In the genomic region with DNA sequence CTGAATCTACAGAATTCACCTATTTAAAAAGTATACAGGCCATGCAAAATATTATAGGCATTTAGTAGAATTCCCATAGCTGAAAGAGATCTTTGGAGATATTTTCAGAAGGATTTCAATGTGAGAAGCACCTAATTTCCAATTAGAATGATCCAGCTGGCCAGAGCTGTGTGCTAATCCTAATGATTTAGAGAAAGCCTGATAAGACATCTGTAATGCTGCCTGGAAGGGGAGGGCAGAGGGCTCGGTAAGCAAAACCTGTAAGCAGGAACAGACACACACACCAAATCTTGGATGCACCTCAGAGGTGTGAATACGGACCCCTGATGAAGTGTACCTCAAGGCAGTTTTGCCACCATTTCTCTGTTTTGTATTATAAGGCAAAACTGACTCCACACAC, we compare ENCODE assay signal across 16 cellular contexts. TPM values are rescaled to one million over a fixed set of nuclear protein-coding genes. Genes with fewer than 3 reads are reported as not detected.
A peak's percentile ranks its signal among the peaks of the same experiment; 100 is the strongest.
DNase-seq lines count a peak whose midpoint lies in the region; ATAC-seq, FAIRE-seq and TF ChIP-seq lines count a peak whose summit lies in the region.
"Had no signal": no experiment of that assay in that cellular context is flagged by ENCODE, and none has a peak within 500 bp of the region (broad histone marks: within the 10 kb centered on the region; RNA-seq: fewer than 3 reads in every experiment).

No MANE protein-coding gene starts in this region.

- H3F3A ChIP-seq in OCI-LY1 (ENCODE audit: insufficient read depth, low read length), result no peaks in the 10 kb centered on the region

- H3K4me3 ChIP-seq in OCI-LY1 (ENCODE audit: low read depth, low read length, poor library complexity, severe bottlenecking) (no peak overlapping the region), endodermal cell (ENCODE audit: low read length) (no peak overlapping the region)
- H3K4me3 ChIP-seq: coronary artery, transverse colon had no signal

- H2AFZ ChIP-seq in OCI-LY1 (ENCODE audit: low read length), result no peak overlapping the region

- 68 to 100% methylated on average over 1 to 2 of the region's 2 CpGs for WGBS in endodermal cell (ENCODE audit: insufficient coverage in 1 of 2, insufficient read length in 1 of 2), 2 experiments

- H3K4me1 Mint-ChIP-seq in endodermal cell (peaks cover 71% of the 10 kb centered on the region), osteocyte (ENCODE audit: unreplicated experiment) (peaks cover 61% of the 10 kb centered on the region)

- H3K36me3 ChIP-seq in OCI-LY1 (ENCODE audit: insufficient read depth, low read length) (peaks cover 51% of the 10 kb centered on the region), endodermal cell (ENCODE audit: control insufficient read depth, insufficient read depth, low read length) (peaks cover 26% of the 10 kb centered on the region)

- H3K36me3 Mint-ChIP-seq in endodermal cell (ENCODE audit: low read depth) (peaks cover 14% of the 10 kb centered on the region), osteocyte (ENCODE audit: unreplicated experiment) (peaks cover 6% of the 10 kb centered on the region)

- H3K9me2 ChIP-seq in OCI-LY1 (ENCODE audit: low read depth, low read length), result no peaks in the 10 kb centered on the region

- ATAC-seq in GM21619 (IDR thresholded peaks at IDR 0.05; ENCODE audit: unreplicated experiment) (no peak), GM19328 (IDR thresholded peaks at IDR 0.05; ENCODE audit: unreplicated experiment) (no peak)
- ATAC-seq: activated T-cell treated with anti-CD3 and anti-CD28 coated beads, Interleukin-2, amount 50 U/mL, for 4 hours; esophagus mucosa had no signal

- H3K4me2 ChIP-seq in OCI-LY1 (ENCODE audit: low read length), result peak overlapping the region; percentile 82; the same call in 1 of the 2 replicates

- peak; percentile 5 for FAIRE-seq in GM12891 (lab: Jason Lieb, UNC)

- no peaks in the 10 kb centered on the region for H3K9me3 ChIP-seq in OCI-LY1 (ENCODE audit: low read length)
- no peaks in the 10 kb centered on the region for H3K9me3 ChIP-seq in endodermal cell (ENCODE audit: control insufficient read depth, low read length)
- H3K9me3 ChIP-seq: transverse colon had no signal

- H3K9ac ChIP-seq in OCI-LY1 (ENCODE audit: low read length) (no peak overlapping the region; the same call in 1 of the 2 replicates), endodermal cell (ENCODE audit: extremely low read depth, low read length, poor library complexity, severe bottlenecking) (no peak overlapping the region)

- H3K4me1 ChIP-seq in OCI-LY1 (ENCODE audit: insufficient read depth, low read length, severe bottlenecking) (peaks cover 86% of the 10 kb centered on the region), endodermal cell (ENCODE audit: control insufficient read depth, insufficient read depth, low read length) (peaks cover 46% of the 10 kb centered on the region)

- H3K27me3 ChIP-seq in OCI-LY1 (ENCODE audit: insufficient read depth, low read length) (no peaks in the 10 kb centered on the region), endodermal cell (ENCODE audit: control insufficient read depth, insufficient read depth, low read length, poor library complexity, severe bottlenecking) (no peaks in the 10 kb centered on the region)
- H3K27me3 ChIP-seq: transverse colon had no signal

- H3K27ac ChIP-seq in OCI-LY1 (ENCODE audit: low read depth, low read length, poor library complexity, severe bottlenecking), result peak overlapping the region; percentile 45
- no peak overlapping the region for H3K27ac ChIP-seq in endodermal cell (ENCODE audit: low read depth, low read length)

- TF ChIP-seq CTCF in OCI-LY1 (IDR thresholded peaks at IDR 0.05; ENCODE audit: low read length), result no peak
- TF ChIP-seq CTCF in endodermal cell (conservative IDR thresholded peaks at IDR 0.05), result no peak
- no peak for TF ChIP-seq CTCF in osteocyte (IDR thresholded peaks at IDR 0.05)

- H3K79me2 ChIP-seq in OCI-LY1 (ENCODE audit: insufficient read depth, low read length), result peaks cover 76% of the 10 kb centered on the region

- H3K27ac Mint-ChIP-seq in endodermal cell (peak overlapping the region; percentile 88), osteocyte (ENCODE audit: unreplicated experiment) (peak overlapping the region; percentile 7)

- DNase-seq in GM12891 (ENCODE audit: insufficient read length, low spot score) (no peak), endodermal cell (no peak), osteocyte (ENCODE audit: extremely low spot score, unreplicated experiment) (no peak), NCI-H2196 (lab: John Stamatoyannopoulos, UW; ENCODE audit: unreplicated experiment) (no peak)
- DNase-seq in activated CD4-positive, alpha-beta T cell treated with anti-CD3 and anti-CD28 coated beads, Interleukin-2, amount 50 U/mL, for 1 hour, result no peak
- DNase-seq: activated CD4-positive, CD25-positive, alpha-beta regulatory T cell treated with anti-CD3 and anti-CD28 coated beads, Interleukin-2, amount 50 U/mL, for 72 hours; activated T-cell treated with anti-CD3 and anti-CD28 coated beads, Interleukin-2, amount 50 U/mL, for 4 hours; NCI-H1092 treated with DMSO at 0.1 percent for 48 hours; NCI-H226; occipital lobe; transverse colon had no signal

- TF ChIP-seq POLR2A in GM12891 (IDR thresholded peaks at IDR 0.05; ENCODE audit: low read depth, low read length), result no peak

- no peaks in the 10 kb centered on the region for H3K9me3 Mint-ChIP-seq in endodermal cell
- H3K9me3 Mint-ChIP-seq in osteocyte (ENCODE audit: unreplicated experiment), result no peaks in the 10 kb centered on the region
- H3K9me3 Mint-ChIP-seq: activated T-cell treated with anti-CD3 and anti-CD28 coated beads, Interleukin-2, amount 50 U/mL, for 4 hours had no signal

- no peaks in the 10 kb centered on the region for H4K20me1 ChIP-seq in OCI-LY1 (ENCODE audit: insufficient read depth, low read length)

- H3K4me3 Mint-ChIP-seq in endodermal cell (no peak overlapping the region), osteocyte (ENCODE audit: unreplicated experiment) (no peak overlapping the region)
- H3K4me3 Mint-ChIP-seq: activated T-cell treated with anti-CD3 and anti-CD28 coated beads, Interleukin-2, amount 50 U/mL, for 4 hours had no signal

- H3K27me3 Mint-ChIP-seq in endodermal cell (ENCODE audit: insufficient read depth), result no peaks in the 10 kb centered on the region
- no peaks in the 10 kb centered on the region for H3K27me3 Mint-ChIP-seq in osteocyte (ENCODE audit: unreplicated experiment)

TF ChIP-seq in GM12891, 5 proteins besides CTCF, POLR2A, EP300 and RAD21:
- TF ChIP-seq POLR2AphosphoS5 (IDR thresholded peaks at IDR 0.05; ENCODE audit: low read depth, low read length) (no peak), SPI1 (IDR thresholded peaks at IDR 0.05; ENCODE audit: low read depth, low read length) (no peak), PAX5 (IDR thresholded peaks at IDR 0.05; ENCODE audit: insufficient read depth, low read length, severe bottlenecking) (no peak), TAF1 (IDR thresholded peaks at IDR 0.05; ENCODE audit: low read depth, low read length) (no peak), POU2F2 (IDR thresholded peaks at IDR 0.05; ENCODE audit: low read depth, low read length) (no peak)

RNA-seq across cellular contexts. Expression of a gene that starts 14.0 kb away (rescaled TPM):
- 16.5 TPM for polyA plus RNA-seq in GM12891 (2012; ENCODE audit: low read depth, missing spikeins)
- total RNA-seq in endodermal cell (10 to 100 TPM; 17.1 to 20.3 TPM), osteocyte (15.5 and 17.4 TPM in 2 replicates)
- 27.7 TPM for polyA plus RNA-seq in endodermal cell (2013, experiment 1 of 2)
- polyA plus RNA-seq in endodermal cell (2013, experiment 2 of 2), result 25.7 TPM
